ENCODE assay signal across 12 cellular contexts in genomic region chr4:23903859-23904438, GRCh38. TPM values are rescaled to one million over a fixed set of nuclear protein-coding genes. Genes with fewer than 3 reads are reported as not detected.
DNase-seq lines count a peak whose midpoint lies in the region; ATAC-seq and TF ChIP-seq lines count a peak whose summit lies in the region.
"Had no signal": no experiment of that assay in that cellular context is flagged by ENCODE, and none has a peak within 500 bp of the region (broad histone marks: within the 10 kb centered on the region; RNA-seq: fewer than 3 reads in every experiment).

No MANE protein-coding gene starts in this region.

- no peaks in the 10 kb centered on the region for H3K36me3 Mint-ChIP-seq in natural killer cell

- H3K4me1 Mint-ChIP-seq in natural killer cell = no peaks in the 10 kb centered on the region

- no peaks in the 10 kb centered on the region for H3K27me3 Mint-ChIP-seq in natural killer cell (ENCODE audit: low read depth in 2 of 2)

- intact Hi-C loops in right cardiac atrium (cut with DNase I) = no loop called here
- intact Hi-C loops in stomach (cut with DNase I; ENCODE audit: low total_unique reads) = no loop called here
- intact Hi-C loops in natural killer cell (cut with micrococcal nuclease) = no loop called here

- no peak for TF ChIP-seq CTCF in OCI-LY3 (IDR thresholded peaks at IDR 0.05; ENCODE audit: low read depth, low read length)
- no peak for TF ChIP-seq CTCF in stomach (IDR thresholded peaks at IDR 0.05)
- no peak for TF ChIP-seq CTCF in natural killer cell (IDR thresholded peaks at IDR 0.05)

- H3K79me2 ChIP-seq in OCI-LY3 (ENCODE audit: low read length) = no peaks in the 10 kb centered on the region

- no peak overlapping the region for H3K4me3 Mint-ChIP-seq in natural killer cell
- H3K4me3 Mint-ChIP-seq: activated CD8-positive, alpha-beta T cell treated with anti-CD3 and anti-CD28 coated beads, Interleukin-2, amount 10 ng/mL, durations not matched to agents 7 days and 5 days had no signal

- H3K4me3 ChIP-seq in OCI-LY3 (ENCODE audit: low read length) (no peak overlapping the region), right cardiac atrium (ENCODE audit: low read length) (no peak overlapping the region), stomach (no peak overlapping the region)
- H3K4me3 ChIP-seq: tibial artery had no signal

- no peaks in the 10 kb centered on the region for H3K36me3 ChIP-seq in OCI-LY3 (replicated peaks; ENCODE audit: low read depth, low read length)
- H3K36me3 ChIP-seq in stomach = no peaks in the 10 kb centered on the region
- H3K36me3 ChIP-seq: tibial artery had no signal

- ATAC-seq in right cardiac atrium (peak; percentile 14 to 80), natural killer cell (no peak), HG02938 (IDR thresholded peaks at IDR 0.05; ENCODE audit: unreplicated experiment) (no peak)
- ATAC-seq: activated CD8-positive, alpha-beta T cell treated with anti-CD3 and anti-CD28 coated beads, Interleukin-2, amount 10 ng/mL, durations not matched to agents 7 days and 5 days had no signal

- no peak overlapping the region for H2AFZ ChIP-seq in OCI-LY3 (ENCODE audit: low read depth, low read length)

- TF ChIP-seq EP300 in stomach (IDR thresholded peaks at IDR 0.05) = no peak

- no peak overlapping the region for H3K27ac Mint-ChIP-seq in natural killer cell
- H3K27ac Mint-ChIP-seq: activated CD8-positive, alpha-beta T cell treated with anti-CD3 and anti-CD28 coated beads, Interleukin-2, amount 10 ng/mL, durations not matched to agents 7 days and 5 days had no signal

- peaks cover 2 to 3% of the 10 kb centered on the region in 2 donors for H3K9me3 Mint-ChIP-seq in natural killer cell

- peak overlapping the region; percentile 16 for H3K4me2 ChIP-seq in OCI-LY3 (ENCODE audit: low read length)

- no peak overlapping the region for H3K9ac ChIP-seq in OCI-LY3 (ENCODE audit: low read length)

- H3K9me3 ChIP-seq in OCI-LY3 (ENCODE audit: insufficient read depth, low read length) = no peaks in the 10 kb centered on the region
- H3K9me3 ChIP-seq in right cardiac atrium (ENCODE audit: control insufficient read depth, low read length) = no peaks in the 10 kb centered on the region
- H3K9me3 ChIP-seq in stomach = no peaks in the 10 kb centered on the region
- H3K9me3 ChIP-seq: tibial artery had no signal

- 34% methylated on average over 7 of the region's 7 CpGs for WGBS in right cardiac atrium
- WGBS in stomach, 5 donors = 20 to 42% (median 21%) methylated on average over 7 of the region's 7 CpGs

- DNase-seq in NCI-H1694 treated with DMSO at 0.1 percent for 48 hours (lab: John Stamatoyannopoulos, UW) (peak; percentile 28), right cardiac atrium (peak in 2 of 3 donors; percentile 21 to 37), stomach (peak; percentile 58), natural killer cell (no peak), dermis blood vessel endothelial cell (no peak)
- no peak for DNase-seq in effector CD4-positive, alpha-beta T cell
- DNase-seq: activated CD8-positive, alpha-beta T cell treated with anti-CD3 and anti-CD28 coated beads, Interleukin-2, amount 10 ng/mL, durations not matched to agents 7 days and 5 days; effector memory CD4-positive, alpha-beta T cell had no signal

- TF ChIP-seq POLR2A in stomach (IDR thresholded peaks at IDR 0.05) = no peak

- H3K27me3 ChIP-seq in OCI-LY3 (ENCODE audit: low read depth, low read length) (no peaks in the 10 kb centered on the region), right cardiac atrium (ENCODE audit: control insufficient read depth, insufficient read depth) (no peaks in the 10 kb centered on the region), stomach (no peaks in the 10 kb centered on the region)
- H3K27me3 ChIP-seq: tibial artery had no signal

- H3K4me1 ChIP-seq in OCI-LY3 (ENCODE audit: low read length) (no peaks in the 10 kb centered on the region; the same call in 1 of the 2 replicates), right cardiac atrium (ENCODE audit: control insufficient read depth, insufficient read depth, low read length) (no peaks in the 10 kb centered on the region), stomach (peaks cover 0 to 20% (median 6%) of the 10 kb centered on the region in 4 donors)
- H3K4me1 ChIP-seq: tibial artery had no signal

- H4K20me1 ChIP-seq in OCI-LY3 (ENCODE audit: insufficient read depth, low read length) = no peaks in the 10 kb centered on the region

- H3K27ac ChIP-seq in OCI-LY3 (ENCODE audit: low read length) (no peak overlapping the region), right cardiac atrium (ENCODE audit: low read length) (peak overlapping the region; percentile 56), stomach (peak overlapping the region in 2 of 5 donors; percentile 41 to 47)
- H3K27ac ChIP-seq: tibial artery had no signal

RNA-seq across cellular contexts. Expression of gene PPARGC1A, which starts 14.1 kb away (rescaled TPM):
- total RNA-seq in right cardiac atrium (100 to 1,000 TPM in 1 of 4 donors, 10 to 100 TPM in 3; 74.7 to 130 (median 82.0) TPM), stomach (100 to 1,000 TPM in 1 of 5 donors, 10 to 100 TPM in 4; 11.0 to 230 (median 32.1) TPM), natural killer cell (not detected), dermis blood vessel endothelial cell (1.4 and 1.5 TPM in 2 replicates)
- polyA plus RNA-seq in right cardiac atrium (22.2 TPM), stomach (1 to 10 TPM; 2.0 to 3.2 (median 2.9) TPM)
- total RNA-seq: activated CD8-positive, alpha-beta T cell treated with anti-CD3 and anti-CD28 coated beads, Interleukin-2, amount 10 ng/mL, durations not matched to agents 7 days and 5 days; T-helper 1 cell treated with Interleukin-12 subunit alpha and Interleukin-12 subunit beta and Interleukin-4 antibody, amounts not matched to agents 30 ng/mL and 1 ng/mL, for 36 hours had no signal

Comparison
In these comparisons a context has a peak if more than half of its experiments do, and no peak if none do; other contexts are left out.
1. DNase-seq: peak in NCI-H1694 treated with DMSO at 0.1 percent for 48 hours (single experiment), right cardiac atrium (2 of 3) and stomach (single experiment); none in natural killer cell (single experiment), dermis blood vessel endothelial cell (single experiment) and effector CD4-positive, alpha-beta T cell (single experiment).
2. ATAC-seq: peak in right cardiac atrium (2 of 2); none in natural killer cell (0 of 3) and HG02938 (single experiment).